Comparison of ENCODE assay signal across 2 cellular contexts in the genomic region with DNA sequence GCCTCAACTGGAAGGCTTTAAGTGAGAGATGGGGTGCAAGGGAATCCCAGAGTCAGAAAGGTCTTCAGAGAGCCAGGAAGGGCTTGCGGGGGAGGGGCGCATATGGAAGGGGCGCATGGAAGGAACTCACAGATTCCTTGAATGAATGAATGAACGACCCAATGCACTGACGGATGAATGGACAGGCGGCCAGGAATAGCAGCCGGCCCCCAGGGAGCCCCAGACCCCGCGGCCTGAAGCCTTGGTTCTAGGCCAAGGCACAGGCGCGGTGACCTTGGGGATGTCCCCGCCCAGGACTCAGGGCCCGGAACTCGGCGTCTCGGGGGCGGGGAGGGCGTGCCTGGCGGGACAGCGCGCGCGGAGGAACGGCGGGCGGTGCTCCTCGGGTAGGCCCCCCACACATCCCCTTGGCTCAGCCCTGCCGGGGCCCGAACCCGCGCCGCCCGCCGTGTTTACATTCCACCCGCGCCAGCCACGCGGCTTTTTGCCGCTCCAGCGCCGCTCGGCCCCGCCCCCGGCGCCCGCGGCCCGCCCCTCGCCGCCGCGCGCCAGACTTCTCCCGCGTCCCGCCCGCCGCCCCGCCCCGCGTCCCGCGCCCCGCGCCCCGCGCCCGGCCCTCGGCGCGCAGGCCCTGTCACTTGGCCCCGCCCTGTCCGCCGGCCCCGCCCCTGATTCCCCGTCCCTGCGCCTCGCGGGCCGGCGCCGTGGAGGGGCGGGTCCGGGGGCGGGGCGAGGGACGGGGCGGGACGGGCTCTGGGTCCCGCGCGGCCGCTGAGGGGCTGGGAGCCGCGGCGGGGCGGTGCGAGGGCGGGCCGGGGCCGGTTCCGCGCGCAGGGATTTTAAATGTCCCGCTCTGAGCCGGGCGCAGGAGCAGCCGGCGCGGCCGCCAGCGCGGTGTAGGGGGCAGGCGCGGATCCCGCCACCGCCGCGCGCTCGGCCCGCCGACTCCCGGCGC.
TF ChIP-seq lines count a peak whose summit lies in the region.

CCNE1 (plus strand) TSS at position 867 of the 955 bp plus-strand sequence. CDS start 565 bp downstream, outside the sequence.

TF ChIP-seq in IMR-90, 13 proteins besides CTCF, POLR2A, EP300 and RAD21:
- TF ChIP-seq USF2 (IDR thresholded peaks at IDR 0.05; ENCODE audit: low read depth, low read length), result no peak
- TF ChIP-seq MAZ (IDR thresholded peaks at IDR 0.05; ENCODE audit: borderline replicate concordance, low read depth, low read length), result 0 out of 2 replicates have a peak, but pooled peaks have one; percentile 57

TF ChIP-seq in PFSK-1, 5 proteins besides CTCF, POLR2A, EP300 and RAD21 (continued from another document):
- TF ChIP-seq TAF1 (IDR thresholded peaks at IDR 0.05; ENCODE audit: borderline replicate concordance, insufficient read depth, low read length) (no peak), REST (IDR thresholded peaks at IDR 0.05; ENCODE audit: insufficient read depth in 1 of 2, low read depth in 2 of 2, low read length in 2 of 2) (no peak), POLR2AphosphoS5 (IDR thresholded peaks at IDR 0.05; ENCODE audit: low read depth, low read length) (no peak), SIN3A (IDR thresholded peaks at IDR 0.05; ENCODE audit: borderline replicate concordance, insufficient read depth, low read length) (no peak)
